9 cellular contexts compared by ENCODE assay signal in genomic region chr15:96327155-96327741, GRCh38. TPM values are rescaled to one million over a fixed set of nuclear protein-coding genes. Genes with fewer than 3 reads are reported as not detected.
DNase-seq lines count a peak whose midpoint lies in the region; ATAC-seq, FAIRE-seq and TF ChIP-seq lines count a peak whose summit lies in the region.
"Had no signal": no experiment of that assay in that cellular context is flagged by ENCODE, and none has a peak within 500 bp of the region (broad histone marks: within the 10 kb centered on the region; RNA-seq: fewer than 3 reads in every experiment).

No MANE protein-coding gene starts in this region.

- TF ChIP-seq CTCF in GM06990 (IDR thresholded peaks at IDR 0.05; ENCODE audit: insufficient read depth, low read length, poor library complexity, severe bottlenecking) (peak; percentile 67), mucosa of descending colon (IDR thresholded peaks at IDR 0.05) (peak; percentile 23)

- peak; percentile 40 for ATAC-seq in mucosa of descending colon
- no peak for ATAC-seq in GM21390 (IDR thresholded peaks at IDR 0.05; ENCODE audit: unreplicated experiment)
- no peak for ATAC-seq in HG03457 (IDR thresholded peaks at IDR 0.05; ENCODE audit: unreplicated experiment)

- H3K4me1 ChIP-seq in mucosa of descending colon (ENCODE audit: low read depth) = peaks cover 13% of the 10 kb centered on the region

- H3K36me3 ChIP-seq in GM06990 (ENCODE audit: control insufficient read depth, insufficient read depth, low read length) (no peaks in the 10 kb centered on the region), mucosa of descending colon (ENCODE audit: low read depth) (no peaks in the 10 kb centered on the region)

- H3K4me1 Mint-ChIP-seq in activated T-helper 2 cell treated with anti-CD3 and anti-CD28 coated beads, Interferon-gamma antibody, Interleukin-2, Interleukin-4, amounts not matched to agents 10 μg/mL and 5 μg/mL and 100 μg/mL, durations not matched to agents 14 hours and 24 hours and 36 hours (ENCODE audit: low read depth) = peaks cover 10% of the 10 kb centered on the region

- H3K27me3 ChIP-seq in GM06990 (replicated peaks; ENCODE audit: control insufficient read depth, insufficient read depth, low read length) = no peaks in the 10 kb centered on the region; the same call in 1 of the 2 replicates

- no peak overlapping the region for H3K27ac Mint-ChIP-seq in activated T-helper 2 cell treated with anti-CD3 and anti-CD28 coated beads, Interferon-gamma antibody, Interleukin-2, Interleukin-4, amounts not matched to agents 10 μg/mL and 5 μg/mL and 100 μg/mL, durations not matched to agents 14 hours and 24 hours and 36 hours
- H3K27ac Mint-ChIP-seq: activated naive CD8-positive, alpha-beta T cell had no signal

- no peaks in the 10 kb centered on the region for H3K9me3 ChIP-seq in mucosa of descending colon

- H3K27me3 Mint-ChIP-seq in activated T-helper 2 cell treated with anti-CD3 and anti-CD28 coated beads, Interferon-gamma antibody, Interleukin-2, Interleukin-4, amounts not matched to agents 10 μg/mL and 5 μg/mL and 100 μg/mL, durations not matched to agents 14 hours and 24 hours and 36 hours (ENCODE audit: low read depth) = peaks cover 79% of the 10 kb centered on the region

- FAIRE-seq in endometrium (lab: Jason Lieb, UNC) = peak; percentile 91

- intact Hi-C loops in mucosa of descending colon (cut with DNase I, micrococcal nuclease) = no loop called here
- intact Hi-C loops in activated T-helper 2 cell treated with anti-CD3 and anti-CD28 coated beads, Interferon-gamma antibody, Interleukin-2, Interleukin-4, amounts not matched to agents 10 μg/mL and 5 μg/mL and 100 μg/mL, durations not matched to agents 14 hours and 24 hours and 36 hours (cut with micrococcal nuclease) = loop anchor here (2.0 to 10.0 kb wide), 3 partner anchors 30 to 908 kb away; no protein-coding TSS in a partner anchor

- H3K9me3 Mint-ChIP-seq in activated T-helper 2 cell treated with anti-CD3 and anti-CD28 coated beads, Interferon-gamma antibody, Interleukin-2, Interleukin-4, amounts not matched to agents 10 μg/mL and 5 μg/mL and 100 μg/mL, durations not matched to agents 14 hours and 24 hours and 36 hours = no peaks in the 10 kb centered on the region

- H3K4me3 Mint-ChIP-seq in activated T-helper 2 cell treated with anti-CD3 and anti-CD28 coated beads, Interferon-gamma antibody, Interleukin-2, Interleukin-4, amounts not matched to agents 10 μg/mL and 5 μg/mL and 100 μg/mL, durations not matched to agents 14 hours and 24 hours and 36 hours (ENCODE audit: low read depth) = no peak overlapping the region
- H3K4me3 Mint-ChIP-seq: activated naive CD8-positive, alpha-beta T cell had no signal

- peaks cover 4% of the 10 kb centered on the region for H3K36me3 Mint-ChIP-seq in activated T-helper 2 cell treated with anti-CD3 and anti-CD28 coated beads, Interferon-gamma antibody, Interleukin-2, Interleukin-4, amounts not matched to agents 10 μg/mL and 5 μg/mL and 100 μg/mL, durations not matched to agents 14 hours and 24 hours and 36 hours (ENCODE audit: low read depth)
- H3K36me3 Mint-ChIP-seq: activated naive CD8-positive, alpha-beta T cell had no signal

- H3K4me3 ChIP-seq in GM06990 (replicated peaks; ENCODE audit: low read depth, low read length) (peak overlapping the region; percentile 57), mucosa of descending colon (peak overlapping the region; percentile 14)

- DNase-seq in GM06990 (ENCODE audit: extremely low read depth, insufficient read length) (no peak), HT1080 (ENCODE audit: low read depth) (peak; percentile 90), OCI-M2 (lab: John Stamatoyannopoulos, UW; ENCODE audit: unreplicated experiment) (peak; percentile 24), mucosa of descending colon (peak in 1 of 3 donors; percentile 72)
- DNase-seq in activated T-helper 2 cell treated with anti-CD3 and anti-CD28 coated beads, Interferon-gamma antibody, Interleukin-2, Interleukin-4, amounts not matched to agents 10 μg/mL and 5 μg/mL and 100 μg/mL, durations not matched to agents 14 hours and 24 hours and 36 hours (ENCODE audit: low spot score) = no peak

RNA-seq across cellular contexts. Expression of gene NR2F2, which starts 3.3 kb away (rescaled TPM):
- total RNA-seq in HT1080 (2014; rRNA removed; shearing (Covaris generic)) = 11.4 and 27.9 TPM in 2 replicates
- polyA plus RNA-seq in HT1080 (2015; cell fraction: cytosol; rRNA removed) = 50.5 and 59.0 TPM in 2 replicates
- polyA plus RNA-seq in HT1080 (2015; cell fraction: nucleus; rRNA removed) = 54.7 and 54.8 TPM in 2 replicates
- 10 to 100 TPM; 31.9 to 79.3 (median 36.8) TPM for total RNA-seq in mucosa of descending colon
- total RNA-seq in activated T-helper 2 cell treated with anti-CD3 and anti-CD28 coated beads, Interferon-gamma antibody, Interleukin-2, Interleukin-4, amounts not matched to agents 10 μg/mL and 5 μg/mL and 100 μg/mL, durations not matched to agents 14 hours and 24 hours and 36 hours = not detected in 2 replicates

Comparison
In these comparisons a context has a peak if more than half of its experiments do, and no peak if none do; other contexts are left out.
1. DNase-seq: peak in HT1080 (single experiment) and OCI-M2 (single experiment); none in GM06990 (single experiment) and activated T-helper 2 cell treated with anti-CD3 and anti-CD28 coated beads, Interferon-gamma antibody, Interleukin-2, Interleukin-4, amounts not matched to agents 10 μg/mL and 5 μg/mL and 100 μg/mL, durations not matched to agents 14 hours and 24 hours and 36 hours (single experiment).
2. RNA of gene NR2F2, which starts 3.3 kb away (total RNA-seq): 31.9 to 79.3 TPM in mucosa of descending colon and 11.4 to 27.9 TPM in HT1080; not detected in activated T-helper 2 cell treated with anti-CD3 and anti-CD28 coated beads, Interferon-gamma antibody, Interleukin-2, Interleukin-4, amounts not matched to agents 10 μg/mL and 5 μg/mL and 100 μg/mL, durations not matched to agents 14 hours and 24 hours and 36 hours; every median in the first group is over 10 times any median in the second.